ENCODE assay signal across 1 cellular context in the genomic region with DNA sequence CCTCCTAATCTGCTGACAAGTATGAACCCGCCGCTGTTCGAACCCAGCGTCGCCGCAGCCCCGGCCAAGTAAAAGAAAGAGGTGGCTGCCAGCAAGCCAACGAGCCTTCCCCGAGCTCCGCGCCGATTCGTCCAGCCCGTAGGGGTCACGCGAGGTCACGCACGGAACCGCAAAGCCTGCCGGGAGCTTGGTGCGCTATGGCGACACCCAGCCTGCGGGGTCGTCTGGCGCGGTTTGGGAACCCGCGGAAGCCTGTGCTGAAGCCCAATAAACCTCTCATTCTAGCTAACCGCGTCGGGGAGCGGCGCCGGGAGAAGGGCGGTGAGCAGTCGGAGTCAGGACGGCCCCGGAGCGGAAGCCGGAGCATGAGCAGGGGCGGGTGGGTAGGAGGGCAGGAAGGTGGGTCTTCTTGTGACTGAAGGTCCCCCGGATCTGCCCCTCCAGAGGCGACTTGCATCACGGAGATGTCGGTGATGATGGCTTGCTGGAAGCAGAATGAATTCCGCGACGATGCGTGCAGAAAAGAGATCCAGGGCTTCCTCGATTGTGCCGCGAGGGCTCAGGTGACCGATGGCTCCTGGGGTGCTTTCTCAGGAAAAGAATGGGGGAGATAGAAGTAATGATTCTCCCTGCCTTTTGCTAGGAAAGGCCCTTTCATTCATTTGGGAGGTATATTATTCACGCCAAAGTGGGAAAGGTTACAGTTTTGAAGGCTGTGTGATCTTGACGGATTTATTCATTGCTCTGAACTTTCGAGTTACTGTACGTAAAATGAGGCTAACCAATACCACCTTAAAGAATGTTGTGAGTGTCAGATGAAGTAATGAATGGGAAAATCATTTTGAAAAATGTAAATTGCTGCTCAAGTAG.
TF ChIP-seq lines count a peak whose summit lies in the region.

A gene (plus strand): TSS at position 170 of the 870 bp plus-strand sequence. CDS start 28 bp downstream, at position 198.

TF ChIP-seq in K562, 482 proteins besides CTCF, POLR2A, EP300 and RAD21 (continued from another document):
- TF ChIP-seq, protein P1, sequence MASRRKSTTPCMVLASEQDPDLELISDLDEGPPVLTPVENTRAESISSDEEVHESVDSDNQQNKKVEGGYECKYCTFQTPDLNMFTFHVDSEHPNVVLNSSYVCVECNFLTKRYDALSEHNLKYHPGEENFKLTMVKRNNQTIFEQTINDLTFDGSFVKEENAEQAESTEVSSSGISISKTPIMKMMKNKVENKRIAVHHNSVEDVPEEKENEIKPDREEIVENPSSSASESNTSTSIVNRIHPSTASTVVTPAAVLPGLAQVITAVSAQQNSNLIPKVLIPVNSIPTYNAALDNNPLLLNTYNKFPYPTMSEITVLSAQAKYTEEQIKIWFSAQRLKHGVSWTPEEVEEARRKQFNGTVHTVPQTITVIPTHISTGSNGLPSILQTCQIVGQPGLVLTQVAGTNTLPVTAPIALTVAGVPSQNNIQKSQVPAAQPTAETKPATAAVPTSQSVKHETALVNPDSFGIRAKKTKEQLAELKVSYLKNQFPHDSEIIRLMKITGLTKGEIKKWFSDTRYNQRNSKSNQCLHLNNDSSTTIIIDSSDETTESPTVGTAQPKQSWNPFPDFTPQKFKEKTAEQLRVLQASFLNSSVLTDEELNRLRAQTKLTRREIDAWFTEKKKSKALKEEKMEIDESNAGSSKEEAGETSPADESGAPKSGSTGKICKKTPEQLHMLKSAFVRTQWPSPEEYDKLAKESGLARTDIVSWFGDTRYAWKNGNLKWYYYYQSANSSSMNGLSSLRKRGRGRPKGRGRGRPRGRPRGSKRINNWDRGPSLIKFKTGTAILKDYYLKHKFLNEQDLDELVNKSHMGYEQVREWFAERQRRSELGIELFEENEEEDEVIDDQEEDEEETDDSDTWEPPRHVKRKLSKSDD (conservative IDR thresholded peaks at IDR 0.05; ENCODE audit: low read length), result 0 out of 2 replicates have a peak, but pooled peaks have one; percentile 46
- TF ChIP-seq CBX3 (IDR thresholded peaks at IDR 0.05; ENCODE audit: borderline replicate concordance in 1 of 2, low read length in 2 of 2) (no peak), FOXK1 (CRISPR knock-in tag; IDR thresholded peaks at IDR 0.05; ENCODE audit: borderline replicate concordance) (peak; percentile 18; the same call in 1 of the 2 replicates), SMARCA4 (IDR thresholded peaks at IDR 0.05) (0 out of 2 replicates have a peak, but pooled peaks have one; percentile 13), FOXM1 (IDR thresholded peaks at IDR 0.05; ENCODE audit: low read depth) (no peak), FOXM1 (CRISPR knock-in tag; IDR thresholded peaks at IDR 0.05; ENCODE audit: low read depth) (peak; percentile 76; the same call in 1 of the 2 replicates), PCBP1 (IDR thresholded peaks at IDR 0.05; ENCODE audit: low read depth, low read length, poor library complexity, severe bottlenecking) (no peak), NFXL1 (CRISPR knock-in tag; IDR thresholded peaks at IDR 0.05) (no peak), ZNF324 (CRISPR knock-in tag; IDR thresholded peaks at IDR 0.05) (no peak), ZNF3 (CRISPR knock-in tag; IDR thresholded peaks at IDR 0.05) (no peak), ELF4 (CRISPR knock-in tag; IDR thresholded peaks at IDR 0.05) (0 out of 2 replicates have a peak, but pooled peaks have one; percentile 5), TEAD2 (tag; IDR thresholded peaks at IDR 0.05) (no peak), SP2 (IDR thresholded peaks at IDR 0.05; ENCODE audit: extremely low read depth, low read depth, low read length, poor library complexity, severe bottlenecking) (no peak), ELF1 (tag; IDR thresholded peaks at IDR 0.05) (0 out of 2 replicates have a peak, but pooled peaks have one; percentile 12), ZKSCAN3 (CRISPR knock-in tag; IDR thresholded peaks at IDR 0.05) (no peak), RFX1 (IDR thresholded peaks at IDR 0.05) (no peak), MCM7 (IDR thresholded peaks at IDR 0.05) (no peak), MXI1 (IDR thresholded peaks at IDR 0.05; ENCODE audit: low read depth, low read length) (no peak), HDAC6 (IDR thresholded peaks at IDR 0.05; ENCODE audit: low read depth, low read length) (no peak), ZNF316 (IDR thresholded peaks at IDR 0.05) (peak; percentile 82), HDGF (IDR thresholded peaks at IDR 0.05) (no peak), ZNF12 (CRISPR knock-in tag; IDR thresholded peaks at IDR 0.05) (peak; percentile 87), FOSL1 (tag; conservative IDR thresholded peaks at IDR 0.05) (0 out of 2 replicates have a peak, but pooled peaks have one; percentile 33), ADNP (tag; IDR thresholded peaks at IDR 0.05) (no peak), GATA2 (CRISPR knock-in tag; IDR thresholded peaks at IDR 0.05) (no peak), EZH2 (IDR thresholded peaks at IDR 0.05; ENCODE audit: borderline replicate concordance, low read depth, low read length) (no peak), PTTG1 (tag; IDR thresholded peaks at IDR 0.05; ENCODE audit: low read depth) (no peak)
- TF ChIP-seq, protein P2, sequence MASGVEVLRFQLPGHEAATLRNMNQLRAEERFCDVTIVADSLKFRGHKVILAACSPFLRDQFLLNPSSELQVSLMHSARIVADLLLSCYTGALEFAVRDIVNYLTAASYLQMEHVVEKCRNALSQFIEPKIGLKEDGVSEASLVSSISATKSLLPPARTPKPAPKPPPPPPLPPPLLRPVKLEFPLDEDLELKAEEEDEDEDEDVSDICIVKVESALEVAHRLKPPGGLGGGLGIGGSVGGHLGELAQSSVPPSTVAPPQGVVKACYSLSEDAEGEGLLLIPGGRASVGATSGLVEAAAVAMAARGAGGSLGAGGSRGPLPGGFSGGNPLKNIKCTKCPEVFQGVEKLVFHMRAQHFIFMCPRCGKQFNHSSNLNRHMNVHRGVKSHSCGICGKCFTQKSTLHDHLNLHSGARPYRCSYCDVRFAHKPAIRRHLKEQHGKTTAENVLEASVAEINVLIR (CRISPR knock-in tag; IDR thresholded peaks at IDR 0.05), result no peak
- TF ChIP-seq, protein P3, sequence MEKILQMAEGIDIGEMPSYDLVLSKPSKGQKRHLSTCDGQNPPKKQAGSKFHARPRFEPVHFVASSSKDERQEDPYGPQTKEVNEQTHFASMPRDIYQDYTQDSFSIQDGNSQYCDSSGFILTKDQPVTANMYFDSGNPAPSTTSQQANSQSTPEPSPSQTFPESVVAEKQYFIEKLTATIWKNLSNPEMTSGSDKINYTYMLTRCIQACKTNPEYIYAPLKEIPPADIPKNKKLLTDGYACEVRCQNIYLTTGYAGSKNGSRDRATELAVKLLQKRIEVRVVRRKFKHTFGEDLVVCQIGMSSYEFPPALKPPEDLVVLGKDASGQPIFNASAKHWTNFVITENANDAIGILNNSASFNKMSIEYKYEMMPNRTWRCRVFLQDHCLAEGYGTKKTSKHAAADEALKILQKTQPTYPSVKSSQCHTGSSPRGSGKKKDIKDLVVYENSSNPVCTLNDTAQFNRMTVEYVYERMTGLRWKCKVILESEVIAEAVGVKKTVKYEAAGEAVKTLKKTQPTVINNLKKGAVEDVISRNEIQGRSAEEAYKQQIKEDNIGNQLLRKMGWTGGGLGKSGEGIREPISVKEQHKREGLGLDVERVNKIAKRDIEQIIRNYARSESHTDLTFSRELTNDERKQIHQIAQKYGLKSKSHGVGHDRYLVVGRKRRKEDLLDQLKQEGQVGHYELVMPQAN (IDR thresholded peaks at IDR 0.05; ENCODE audit: borderline replicate concordance), result peak; percentile 84
